Comparison of ENCODE assay signal across 1 cellular context in genomic region chr6:159761135-159761872, GRCh38.
TF ChIP-seq lines count a peak whose summit lies in the region.

No MANE protein-coding gene starts in this region.

TF ChIP-seq in K562, 482 proteins besides CTCF, POLR2A, EP300 and RAD21 (continued from another document and continues in another):
- TF ChIP-seq ARID4B (CRISPR knock-in tag; IDR thresholded peaks at IDR 0.05) (no peak; the same call in 1 of the 2 replicates), UBTF (IDR thresholded peaks at IDR 0.05; ENCODE audit: borderline replicate concordance in 1 of 2, low read depth in 2 of 2, low read length in 2 of 2) (no peak; a peak in 1 of 4 replicates), VEZF1 (CRISPR knock-in tag; IDR thresholded peaks at IDR 0.05) (no peak), RBM34 (IDR thresholded peaks at IDR 0.05; ENCODE audit: borderline replicate concordance, insufficient read depth, low read length) (no peak), GATAD2B (IDR thresholded peaks at IDR 0.05; ENCODE audit: borderline replicate concordance) (no peak), ZBTB12 (CRISPR knock-in tag; IDR thresholded peaks at IDR 0.05) (0 out of 2 replicates have a peak, but pooled peaks have one; percentile 16), KAT8 (IDR thresholded peaks at IDR 0.05; ENCODE audit: low read depth) (no peak), ELF4 (CRISPR knock-in tag; IDR thresholded peaks at IDR 0.05) (no peak), ZNF589 (CRISPR knock-in tag; IDR thresholded peaks at IDR 0.05; ENCODE audit: low read depth) (no peak), ARID3A (IDR thresholded peaks at IDR 0.05; ENCODE audit: borderline replicate concordance, low read depth, low read length) (no peak), EGR1 (conservative IDR thresholded peaks at IDR 0.05) (no peak), ASH1L (IDR thresholded peaks at IDR 0.05; ENCODE audit: borderline replicate concordance, low read depth, partially characterized antibody) (no peak), ILK (tag; IDR thresholded peaks at IDR 0.05; ENCODE audit: borderline replicate concordance, low read depth) (no peak), GMEB1 (CRISPR knock-in tag; IDR thresholded peaks at IDR 0.05) (peak; percentile 48; the same call in 1 of the 2 replicates), ZNF699 (CRISPR knock-in tag; IDR thresholded peaks at IDR 0.05; ENCODE audit: insufficient replicate concordance) (no peak), IRF1 (CRISPR knock-in tag; IDR thresholded peaks at IDR 0.05; ENCODE audit: borderline replicate concordance) (no peak), SRSF1 (IDR thresholded peaks at IDR 0.05; ENCODE audit: low read depth, low read length) (no peak), RBM25 (IDR thresholded peaks at IDR 0.05; ENCODE audit: low read depth, low read length, severe bottlenecking) (no peak), KAT7 (CRISPR knock-in tag; IDR thresholded peaks at IDR 0.05; ENCODE audit: borderline replicate concordance) (peak; percentile 11; the same call in 1 of the 2 replicates), NUFIP1 (IDR thresholded peaks at IDR 0.05; ENCODE audit: partially characterized antibody) (no peak), ARHGAP35 (IDR thresholded peaks at IDR 0.05; ENCODE audit: partially characterized antibody) (no peak), ZNF398 (CRISPR knock-in tag; IDR thresholded peaks at IDR 0.05) (no peak), ARNT (IDR thresholded peaks at IDR 0.05) (no peak), STAT5B (CRISPR knock-in tag; IDR thresholded peaks at IDR 0.05) (no peak), NCOA4 (IDR thresholded peaks at IDR 0.05; ENCODE audit: partially characterized antibody) (no peak), ZC3H4 (CRISPR knock-in tag; IDR thresholded peaks at IDR 0.05; ENCODE audit: borderline replicate concordance) (0 out of 2 replicates have a peak, but pooled peaks have one; percentile 61), JUN (IDR thresholded peaks at IDR 0.05; ENCODE audit: borderline replicate concordance, low read depth, low read length) (no peak), JUN (CRISPR knock-in tag; IDR thresholded peaks at IDR 0.05; ENCODE audit: borderline replicate concordance) (no peak), ZBTB49 (CRISPR knock-in tag; IDR thresholded peaks at IDR 0.05; ENCODE audit: borderline replicate concordance) (no peak), TGIF2 (CRISPR knock-in tag; IDR thresholded peaks at IDR 0.05) (0 out of 2 replicates have a peak, but pooled peaks have one; percentile 39), TBP (optimal IDR thresholded peaks at IDR 0.05; ENCODE audit: low read depth, low read length) (no peak), FOXO4 (CRISPR knock-in tag; IDR thresholded peaks at IDR 0.05) (no peak), TFAM (CRISPR knock-in tag; conservative IDR thresholded peaks at IDR 0.05) (no peak), ZNF707 (CRISPR knock-in tag; conservative IDR thresholded peaks at IDR 0.05) (no peak), ZNF324 (CRISPR knock-in tag; IDR thresholded peaks at IDR 0.05) (no peak), NR1H2 (CRISPR knock-in tag; IDR thresholded peaks at IDR 0.05) (no peak), HMG20A (CRISPR knock-in tag; conservative IDR thresholded peaks at IDR 0.05) (no peak), ZNF165 (CRISPR knock-in tag; IDR thresholded peaks at IDR 0.05; ENCODE audit: borderline replicate concordance) (no peak)
